In genomic region chr16:680967-681745, GRCh38 we compare ENCODE assay signal across 3 cellular contexts.
TF ChIP-seq lines count a peak whose summit lies in the region.

No MANE protein-coding gene starts in this region.

TF ChIP-seq in SK-N-SH, 30 proteins besides CTCF, POLR2A, EP300 and RAD21:
- TF ChIP-seq MAX (IDR thresholded peaks at IDR 0.05; ENCODE audit: low read depth) (no peak), POLR2AphosphoS5 (IDR thresholded peaks at IDR 0.05; ENCODE audit: low read depth, low read length) (peak; percentile 22)
TF ChIP-seq in SK-N-SH: peak in this region for 1.

TF ChIP-seq in SK-N-SH treated with all-trans-retinoic acid at 6 μM for 48 hours, 23 proteins besides CTCF, POLR2A, EP300 and RAD21:
- TF ChIP-seq BACH2 (CRISPR knock-in tag; IDR thresholded peaks at IDR 0.05; ENCODE audit: borderline replicate concordance): no peak
- no peak for TF ChIP-seq ZNF565 (CRISPR knock-in tag; conservative IDR thresholded peaks at IDR 0.05; ENCODE audit: low read depth)
- TF ChIP-seq RARB (CRISPR knock-in tag; IDR thresholded peaks at IDR 0.05): no peak
- no peak for TF ChIP-seq TOX (CRISPR knock-in tag; IDR thresholded peaks at IDR 0.05; ENCODE audit: borderline replicate concordance)
- no peak for TF ChIP-seq ZNF8 (CRISPR knock-in tag; IDR thresholded peaks at IDR 0.05)

TF ChIP-seq in HepG2, 621 proteins besides CTCF, POLR2A, EP300 and RAD21 (continues in another document):
- TF ChIP-seq MYC (CRISPR knock-in tag; IDR thresholded peaks at IDR 0.05; ENCODE audit: borderline replicate concordance): peak; percentile 51; the same call in 1 of the 2 replicates
- TF ChIP-seq, protein P1, sequence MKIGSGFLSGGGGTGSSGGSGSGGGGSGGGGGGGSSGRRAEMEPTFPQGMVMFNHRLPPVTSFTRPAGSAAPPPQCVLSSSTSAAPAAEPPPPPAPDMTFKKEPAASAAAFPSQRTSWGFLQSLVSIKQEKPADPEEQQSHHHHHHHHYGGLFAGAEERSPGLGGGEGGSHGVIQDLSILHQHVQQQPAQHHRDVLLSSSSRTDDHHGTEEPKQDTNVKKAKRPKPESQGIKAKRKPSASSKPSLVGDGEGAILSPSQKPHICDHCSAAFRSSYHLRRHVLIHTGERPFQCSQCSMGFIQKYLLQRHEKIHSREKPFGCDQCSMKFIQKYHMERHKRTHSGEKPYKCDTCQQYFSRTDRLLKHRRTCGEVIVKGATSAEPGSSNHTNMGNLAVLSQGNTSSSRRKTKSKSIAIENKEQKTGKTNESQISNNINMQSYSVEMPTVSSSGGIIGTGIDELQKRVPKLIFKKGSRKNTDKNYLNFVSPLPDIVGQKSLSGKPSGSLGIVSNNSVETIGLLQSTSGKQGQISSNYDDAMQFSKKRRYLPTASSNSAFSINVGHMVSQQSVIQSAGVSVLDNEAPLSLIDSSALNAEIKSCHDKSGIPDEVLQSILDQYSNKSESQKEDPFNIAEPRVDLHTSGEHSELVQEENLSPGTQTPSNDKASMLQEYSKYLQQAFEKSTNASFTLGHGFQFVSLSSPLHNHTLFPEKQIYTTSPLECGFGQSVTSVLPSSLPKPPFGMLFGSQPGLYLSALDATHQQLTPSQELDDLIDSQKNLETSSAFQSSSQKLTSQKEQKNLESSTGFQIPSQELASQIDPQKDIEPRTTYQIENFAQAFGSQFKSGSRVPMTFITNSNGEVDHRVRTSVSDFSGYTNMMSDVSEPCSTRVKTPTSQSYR (CRISPR knock-in tag; IDR thresholded peaks at IDR 0.05; ENCODE audit: borderline replicate concordance): peak; percentile 12; the same call in 1 of the 2 replicates
- no peak for TF ChIP-seq NKX3-1 (CRISPR knock-in tag; IDR thresholded peaks at IDR 0.05)
- TF ChIP-seq YEATS2 (CRISPR knock-in tag; IDR thresholded peaks at IDR 0.05; ENCODE audit: borderline replicate concordance): no peak
- TF ChIP-seq THAP11 (CRISPR knock-in tag; IDR thresholded peaks at IDR 0.05): 0 out of 2 replicates have a peak, but pooled peaks have one; percentile 16
- TF ChIP-seq KDM5B (CRISPR knock-in tag; IDR thresholded peaks at IDR 0.05; ENCODE audit: borderline replicate concordance): peak; percentile 51; the same call in 1 of the 2 replicates
- TF ChIP-seq, protein P2, sequence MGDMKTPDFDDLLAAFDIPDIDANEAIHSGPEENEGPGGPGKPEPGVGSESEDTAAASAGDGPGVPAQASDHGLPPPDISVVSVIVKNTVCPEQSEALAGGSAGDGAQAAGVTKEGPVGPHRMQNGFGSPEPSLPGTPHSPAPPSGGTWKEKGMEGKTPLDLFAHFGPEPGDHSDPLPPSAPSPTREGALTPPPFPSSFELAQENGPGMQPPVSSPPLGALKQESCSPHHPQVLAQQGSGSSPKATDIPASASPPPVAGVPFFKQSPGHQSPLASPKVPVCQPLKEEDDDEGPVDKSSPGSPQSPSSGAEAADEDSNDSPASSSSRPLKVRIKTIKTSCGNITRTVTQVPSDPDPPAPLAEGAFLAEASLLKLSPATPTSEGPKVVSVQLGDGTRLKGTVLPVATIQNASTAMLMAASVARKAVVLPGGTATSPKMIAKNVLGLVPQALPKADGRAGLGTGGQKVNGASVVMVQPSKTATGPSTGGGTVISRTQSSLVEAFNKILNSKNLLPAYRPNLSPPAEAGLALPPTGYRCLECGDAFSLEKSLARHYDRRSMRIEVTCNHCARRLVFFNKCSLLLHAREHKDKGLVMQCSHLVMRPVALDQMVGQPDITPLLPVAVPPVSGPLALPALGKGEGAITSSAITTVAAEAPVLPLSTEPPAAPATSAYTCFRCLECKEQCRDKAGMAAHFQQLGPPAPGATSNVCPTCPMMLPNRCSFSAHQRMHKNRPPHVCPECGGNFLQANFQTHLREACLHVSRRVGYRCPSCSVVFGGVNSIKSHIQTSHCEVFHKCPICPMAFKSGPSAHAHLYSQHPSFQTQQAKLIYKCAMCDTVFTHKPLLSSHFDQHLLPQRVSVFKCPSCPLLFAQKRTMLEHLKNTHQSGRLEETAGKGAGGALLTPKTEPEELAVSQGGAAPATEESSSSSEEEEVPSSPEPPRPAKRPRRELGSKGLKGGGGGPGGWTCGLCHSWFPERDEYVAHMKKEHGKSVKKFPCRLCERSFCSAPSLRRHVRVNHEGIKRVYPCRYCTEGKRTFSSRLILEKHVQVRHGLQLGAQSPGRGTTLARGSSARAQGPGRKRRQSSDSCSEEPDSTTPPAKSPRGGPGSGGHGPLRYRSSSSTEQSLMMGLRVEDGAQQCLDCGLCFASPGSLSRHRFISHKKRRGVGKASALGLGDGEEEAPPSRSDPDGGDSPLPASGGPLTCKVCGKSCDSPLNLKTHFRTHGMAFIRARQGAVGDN (CRISPR knock-in tag; IDR thresholded peaks at IDR 0.05): peak; percentile 73
- TF ChIP-seq SP5 (CRISPR knock-in tag; IDR thresholded peaks at IDR 0.05; ENCODE audit: borderline replicate concordance, low read depth): no peak
- TF ChIP-seq FOXC1 (CRISPR knock-in tag; IDR thresholded peaks at IDR 0.05; ENCODE audit: borderline replicate concordance): 0 out of 2 replicates have a peak, but pooled peaks have one; percentile 25
- peak; percentile 52; the same call in 1 of the 2 replicates for TF ChIP-seq LBX2 (CRISPR knock-in tag; IDR thresholded peaks at IDR 0.05; ENCODE audit: borderline replicate concordance)
- peak; percentile 46 for TF ChIP-seq PHF8 (CRISPR knock-in tag; IDR thresholded peaks at IDR 0.05)
- 0 out of 2 replicates have a peak, but pooled peaks have one; percentile 47 for TF ChIP-seq ZNF317 (CRISPR knock-in tag; IDR thresholded peaks at IDR 0.05)
- 0 out of 2 replicates have a peak, but pooled peaks have one; percentile 24 for TF ChIP-seq ZNF235 (CRISPR knock-in tag; IDR thresholded peaks at IDR 0.05; ENCODE audit: borderline replicate concordance)
- no peak for TF ChIP-seq ZNF430 (CRISPR knock-in tag; IDR thresholded peaks at IDR 0.05)
- TF ChIP-seq MIER3 (CRISPR knock-in tag; IDR thresholded peaks at IDR 0.05; ENCODE audit: borderline replicate concordance): 0 out of 2 replicates have a peak, but pooled peaks have one; percentile 33
- no peak; the same call in 1 of the 2 replicates for TF ChIP-seq GABPA (IDR thresholded peaks at IDR 0.05; ENCODE audit: low read depth, low read length)
- TF ChIP-seq GABPA (CRISPR knock-in tag; IDR thresholded peaks at IDR 0.05; ENCODE audit: low read depth): peak; percentile 54; the same call in 1 of the 2 replicates
- TF ChIP-seq IKZF5 (CRISPR knock-in tag; IDR thresholded peaks at IDR 0.05): 0 out of 2 replicates have a peak, but pooled peaks have one; percentile 4
- peak; percentile 78; the same call in 1 of the 2 replicates for TF ChIP-seq KDM2A (CRISPR knock-in tag; IDR thresholded peaks at IDR 0.05; ENCODE audit: borderline replicate concordance, low read depth)
- TF ChIP-seq MED1 (CRISPR knock-in tag; IDR thresholded peaks at IDR 0.05): peak; percentile 37; the same call in 1 of the 2 replicates
- TF ChIP-seq RBM39 (IDR thresholded peaks at IDR 0.05; ENCODE audit: low read depth, low read length, poor library complexity, severe bottlenecking): peak; percentile 9
- TF ChIP-seq SIN3A (IDR thresholded peaks at IDR 0.05; ENCODE audit: borderline replicate concordance, low read depth, low read length): peak; percentile 35; the same call in 1 of the 2 replicates
- TF ChIP-seq KLF12 (CRISPR knock-in tag; IDR thresholded peaks at IDR 0.05; ENCODE audit: borderline replicate concordance): 0 out of 2 replicates have a peak, but pooled peaks have one; percentile 7
- no peak for TF ChIP-seq FOXO4 (CRISPR knock-in tag; conservative IDR thresholded peaks at IDR 0.05)
- TF ChIP-seq PTBP1 (IDR thresholded peaks at IDR 0.05; ENCODE audit: low read depth, low read length, poor library complexity, severe bottlenecking): peak; percentile 28
- TF ChIP-seq NFE2L1 (CRISPR knock-in tag; IDR thresholded peaks at IDR 0.05; ENCODE audit: borderline replicate concordance): peak; percentile 80
- TF ChIP-seq ZNF768 (CRISPR knock-in tag; IDR thresholded peaks at IDR 0.05): peak; percentile 27; the same call in 1 of the 2 replicates
- TF ChIP-seq ELF1 (CRISPR knock-in tag; IDR thresholded peaks at IDR 0.05): peak; percentile 73
- TF ChIP-seq ZNF552 (CRISPR knock-in tag; IDR thresholded peaks at IDR 0.05; ENCODE audit: borderline replicate concordance): peak; percentile 56; the same call in 1 of the 2 replicates
- TF ChIP-seq GABPB1 (CRISPR knock-in tag; IDR thresholded peaks at IDR 0.05): peak; percentile 54
- peak; percentile 30; the same call in 1 of the 2 replicates for TF ChIP-seq ZNF225 (CRISPR knock-in tag; IDR thresholded peaks at IDR 0.05)
- TF ChIP-seq SMAD1 (CRISPR knock-in tag; IDR thresholded peaks at IDR 0.05; ENCODE audit: borderline replicate concordance, low read depth): peak; percentile 55; the same call in 1 of the 2 replicates
- peak; percentile 11; the same call in 1 of the 2 replicates for TF ChIP-seq MTA1 (CRISPR knock-in tag; IDR thresholded peaks at IDR 0.05; ENCODE audit: borderline replicate concordance)
- TF ChIP-seq HMGXB4 (CRISPR knock-in tag; IDR thresholded peaks at IDR 0.05; ENCODE audit: borderline replicate concordance in 1 of 2, low read depth in 1 of 2): peak; percentile 69 to 72; a peak in 3 of 4 replicates
- TF ChIP-seq, protein P3, sequence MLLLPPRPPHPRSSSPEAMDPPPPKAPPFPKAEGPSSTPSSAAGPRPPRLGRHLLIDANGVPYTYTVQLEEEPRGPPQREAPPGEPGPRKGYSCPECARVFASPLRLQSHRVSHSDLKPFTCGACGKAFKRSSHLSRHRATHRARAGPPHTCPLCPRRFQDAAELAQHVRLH (CRISPR knock-in tag; IDR thresholded peaks at IDR 0.05; ENCODE audit: borderline replicate concordance, low read depth): no peak
- no peak for TF ChIP-seq KLF13 (CRISPR knock-in tag; IDR thresholded peaks at IDR 0.05)
- TF ChIP-seq ZNF724P (CRISPR knock-in tag; IDR thresholded peaks at IDR 0.05; ENCODE audit: borderline replicate concordance): 0 out of 2 replicates have a peak, but pooled peaks have one; percentile 16
- TF ChIP-seq GATAD2A (CRISPR knock-in tag; IDR thresholded peaks at IDR 0.05): 0 out of 2 replicates have a peak, but pooled peaks have one; percentile 12
- TF ChIP-seq ZNF839 (CRISPR knock-in tag; IDR thresholded peaks at IDR 0.05; ENCODE audit: borderline replicate concordance): 0 out of 2 replicates have a peak, but pooled peaks have one; percentile 41
- peak; percentile 64; the same call in 1 of the 2 replicates for TF ChIP-seq ZSCAN21 (CRISPR knock-in tag; IDR thresholded peaks at IDR 0.05; ENCODE audit: borderline replicate concordance)
- TF ChIP-seq, protein P4, sequence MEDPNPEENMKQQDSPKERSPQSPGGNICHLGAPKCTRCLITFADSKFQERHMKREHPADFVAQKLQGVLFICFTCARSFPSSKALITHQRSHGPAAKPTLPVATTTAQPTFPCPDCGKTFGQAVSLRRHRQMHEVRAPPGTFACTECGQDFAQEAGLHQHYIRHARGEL (CRISPR knock-in tag; IDR thresholded peaks at IDR 0.05): no peak
- no peak for TF ChIP-seq RAD51 (IDR thresholded peaks at IDR 0.05; ENCODE audit: borderline replicate concordance)
- TF ChIP-seq ZNF414 (CRISPR knock-in tag; IDR thresholded peaks at IDR 0.05): peak; percentile 48; the same call in 1 of the 2 replicates
- 0 out of 2 replicates have a peak, but pooled peaks have one; percentile 53 for TF ChIP-seq MXD4 (CRISPR knock-in tag; IDR thresholded peaks at IDR 0.05)
